8 cellular contexts compared by ENCODE assay signal in the genomic region with DNA sequence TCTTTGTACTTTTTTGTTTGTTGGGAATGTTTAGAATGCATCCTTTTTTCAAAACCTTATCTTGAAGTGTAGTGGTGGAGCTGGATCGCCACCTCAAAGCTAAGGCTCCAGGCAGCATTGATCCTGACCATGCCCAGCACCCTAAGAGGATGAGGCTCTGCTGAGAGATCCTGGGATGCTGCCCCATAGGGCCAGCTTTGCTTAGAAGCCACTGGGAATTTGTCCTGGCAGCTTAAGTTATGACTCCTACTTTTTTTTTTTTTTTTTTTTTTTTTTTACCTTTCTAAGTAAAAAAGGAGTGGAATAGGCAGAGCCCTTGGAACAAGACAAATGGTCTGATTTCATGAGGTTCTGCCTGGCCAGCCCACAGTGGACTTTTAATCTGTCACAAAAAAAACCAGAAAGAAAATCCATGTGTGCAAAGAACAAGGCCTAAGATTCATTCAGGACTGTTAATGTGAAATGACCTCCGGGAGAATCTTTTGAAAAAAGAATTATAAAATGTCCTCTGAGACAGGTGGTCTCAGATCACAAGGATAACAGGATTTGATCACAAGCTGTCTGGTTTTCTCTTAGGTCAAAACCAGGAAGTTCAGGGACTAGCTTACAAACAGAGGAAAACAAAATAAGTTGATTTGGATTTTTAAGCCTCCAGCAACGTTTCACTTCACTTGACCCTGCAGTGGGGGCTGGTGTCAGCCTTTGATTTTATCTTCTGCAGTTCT. TPM values are rescaled to one million over a fixed set of nuclear protein-coding genes. Genes with fewer than 3 reads are reported as not detected.
DNase-seq lines count a peak whose midpoint lies in the region; ATAC-seq and TF ChIP-seq lines count a peak whose summit lies in the region.

No MANE protein-coding gene starts in this region.

- no peaks in the 10 kb centered on the region for H3K36me3 ChIP-seq in lung (ENCODE audit: control insufficient read depth in 2 of 2, insufficient read depth in 2 of 2, low read length in 2 of 2)
- no peaks in the 10 kb centered on the region for H3K36me3 ChIP-seq in uterus

- intact Hi-C loops in uterus (cut with DNase I; ENCODE audit: low total_unique reads): no loop called here

- no peaks in the 10 kb centered on the region for H3K27me3 ChIP-seq in lung (ENCODE audit: control insufficient read depth, insufficient read depth)
- no peaks in the 10 kb centered on the region for H3K27me3 ChIP-seq in uterus

- peaks cover 7 to 31% of the 10 kb centered on the region in 2 donors for H3K4me1 ChIP-seq in lung (ENCODE audit: control insufficient read depth in 2 of 2, insufficient read depth in 2 of 2, low read length in 2 of 2)
- peaks cover 8% of the 10 kb centered on the region in 2 donors for H3K4me1 ChIP-seq in uterus

- TF ChIP-seq CTCF in lung (IDR thresholded peaks at IDR 0.05; ENCODE audit: control extremely low read depth, extremely low read depth): no peak
- no peak for TF ChIP-seq CTCF in uterus (IDR thresholded peaks at IDR 0.05)

- no peak for TF ChIP-seq POLR2A in uterus (IDR thresholded peaks at IDR 0.05)

- no peak for DNase-seq in activated naive CD4-positive, alpha-beta T cell treated with anti-CD3 and anti-CD28 coated beads, Interleukin-2, amount 10 ng/mL, durations not matched to agents 7 days and 5 days
- no peak for DNase-seq in activated naive CD4-positive, alpha-beta T cell treated with anti-CD3 and anti-CD28 coated beads, Interleukin-2, amount 50 U/mL, for 16 hours
- DNase-seq in activated naive CD4-positive, alpha-beta T cell treated with anti-CD3 and anti-CD28 coated beads, Interleukin-2, amount 50 U/mL, for 72 hours (ENCODE audit: low spot score in 2 of 2): no peak
- DNase-seq in lung (ENCODE audit: low spot score) (no peak), uterus (no peak), NCI-H1930 (lab: John Stamatoyannopoulos, UW) (no peak), NCI-H2196 treated with DMSO at 0.1 percent for 48 hours (lab: John Stamatoyannopoulos, UW; ENCODE audit: unreplicated experiment) (no peak)

- no peak for ATAC-seq in activated naive CD4-positive, alpha-beta T cell treated with anti-CD3 and anti-CD28 coated beads, Interleukin-2, amount 50 U/mL, for 72 hours
- ATAC-seq in lung (ENCODE audit: insufficient read depth, low FRiP score) (no peak), HG03520 (IDR thresholded peaks at IDR 0.05; ENCODE audit: unreplicated experiment) (no peak)

- H3K9me3 Mint-ChIP-seq in activated naive CD4-positive, alpha-beta T cell treated with anti-CD3 and anti-CD28 coated beads, Interleukin-2, amount 10 ng/mL, durations not matched to agents 7 days and 5 days: peaks cover 2% of the 10 kb centered on the region
- H3K9me3 Mint-ChIP-seq in activated naive CD4-positive, alpha-beta T cell treated with anti-CD3 and anti-CD28 coated beads, Interleukin-2, amount 50 U/mL, for 72 hours: peaks cover 0 to 3% of the 10 kb centered on the region in 2 donors

- peak overlapping the region; percentile 89 to 97 for H3K27ac ChIP-seq in lung (ENCODE audit: low read depth in 1 of 2, low read length in 1 of 2)
- H3K27ac ChIP-seq in uterus: peak overlapping the region; percentile 79 to 89

- H3K4me3 ChIP-seq in lung: no peak overlapping the region
- peak overlapping the region in 1 of 2 donors; percentile 0 for H3K4me3 ChIP-seq in uterus

- H3K36me3 Mint-ChIP-seq in activated naive CD4-positive, alpha-beta T cell treated with anti-CD3 and anti-CD28 coated beads, Interleukin-2, amount 10 ng/mL, durations not matched to agents 7 days and 5 days: peaks cover 2% of the 10 kb centered on the region
- no peaks in the 10 kb centered on the region for H3K36me3 Mint-ChIP-seq in activated naive CD4-positive, alpha-beta T cell treated with anti-CD3 and anti-CD28 coated beads, Interleukin-2, amount 50 U/mL, for 72 hours

- CTCF ChIA-PET in activated naive CD4-positive, alpha-beta T cell treated with anti-CD3 and anti-CD28 coated beads, Interleukin-2, amount 10 ng/mL, durations not matched to agents 7 days and 5 days (lab: Charles Lee): interaction anchor here (0.6 to 4.2 kb wide), 11 partner anchors 10 to 118 kb away, joined by 3 to 19 read pairs (median 5); no protein-coding TSS in a partner anchor

- peaks cover 70% of the 10 kb centered on the region for H3K4me1 Mint-ChIP-seq in activated naive CD4-positive, alpha-beta T cell treated with anti-CD3 and anti-CD28 coated beads, Interleukin-2, amount 10 ng/mL, durations not matched to agents 7 days and 5 days

- H3K27ac Mint-ChIP-seq in activated naive CD4-positive, alpha-beta T cell treated with anti-CD3 and anti-CD28 coated beads, Interleukin-2, amount 10 ng/mL, durations not matched to agents 7 days and 5 days: peak overlapping the region; percentile 94
- peak overlapping the region; percentile 79 to 95 for H3K27ac Mint-ChIP-seq in activated naive CD4-positive, alpha-beta T cell treated with anti-CD3 and anti-CD28 coated beads, Interleukin-2, amount 50 U/mL, for 72 hours

- H3K27me3 Mint-ChIP-seq in activated naive CD4-positive, alpha-beta T cell treated with anti-CD3 and anti-CD28 coated beads, Interleukin-2, amount 10 ng/mL, durations not matched to agents 7 days and 5 days: no peaks in the 10 kb centered on the region

- no peaks in the 10 kb centered on the region for H3K9me3 ChIP-seq in lung (ENCODE audit: control insufficient read depth in 2 of 2, insufficient read depth in 1 of 2, low read length in 1 of 2)
- no peaks in the 10 kb centered on the region for H3K9me3 ChIP-seq in uterus

- 53 to 58% methylated on average over 3 of the region's 3 CpGs for WGBS in lung, 2 donors

- H3K4me3 Mint-ChIP-seq in activated naive CD4-positive, alpha-beta T cell treated with anti-CD3 and anti-CD28 coated beads, Interleukin-2, amount 10 ng/mL, durations not matched to agents 7 days and 5 days: peak overlapping the region; percentile 43

RNA-seq across cellular contexts. Expression of a gene that starts 26.0 kb away (rescaled TPM):
- 100 to 1,000 TPM; 126 to 165 TPM for total RNA-seq in activated naive CD4-positive, alpha-beta T cell treated with anti-CD3 and anti-CD28 coated beads, Interleukin-2, amount 50 U/mL, for 72 hours
- total RNA-seq in lung (10 to 100 TPM; 64.5 to 82.9 TPM), uterus (10 to 100 TPM; 47.6 to 94.8 (median 60.2) TPM)
- 10 to 100 TPM; 72.2 to 97.3 TPM for polyA plus RNA-seq in lung
